Comparison of ENCODE assay signal across 8 cellular contexts in the genomic region with DNA sequence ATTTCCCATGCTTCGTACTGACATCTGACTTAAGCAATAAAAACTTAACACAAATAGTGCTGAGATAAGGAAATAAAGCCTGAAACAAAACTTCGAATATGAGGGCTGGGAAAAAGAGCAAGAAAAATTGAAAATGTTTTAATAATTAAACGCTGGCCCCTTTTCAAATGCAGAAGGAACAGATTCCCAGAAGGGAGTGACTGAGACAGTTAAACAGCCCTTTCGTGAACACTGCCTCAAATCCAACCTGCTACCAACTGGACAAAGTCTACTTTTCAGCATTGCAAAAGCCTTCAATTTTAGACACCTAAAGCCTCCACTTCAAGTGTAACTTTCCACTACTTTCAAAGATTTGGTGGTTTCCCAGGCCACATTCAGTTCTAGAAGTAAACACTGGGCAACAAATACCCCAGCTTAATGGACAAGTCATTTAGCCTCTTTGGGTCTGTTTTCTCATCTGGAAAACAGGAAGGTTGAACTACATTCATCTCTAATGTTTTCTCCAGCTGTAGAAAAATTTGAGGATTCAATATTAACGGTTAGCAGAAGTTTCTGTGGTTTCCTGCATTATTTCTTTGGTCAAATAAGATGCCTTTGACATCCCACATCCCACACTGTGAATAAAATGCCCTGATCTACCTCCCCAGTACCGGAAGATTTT. TPM values are rescaled to one million over a fixed set of nuclear protein-coding genes. Genes with fewer than 3 reads are reported as not detected.
DNase-seq lines count a peak whose midpoint lies in the region; ATAC-seq and TF ChIP-seq lines count a peak whose summit lies in the region.

No MANE protein-coding gene starts in this region.

- TF ChIP-seq CTCF in VCaP (conservative IDR thresholded peaks at IDR 0.05), result no peak

- no peak for DNase-seq in Right ventricle myocardium superior
- no peak for DNase-seq in right cardiac atrium
- DNase-seq in left colon, result no peak
- no peak for DNase-seq in NCI-H748 (lab: John Stamatoyannopoulos, UW; ENCODE audit: unreplicated experiment)
- DNase-seq in NCI-H2171 (lab: John Stamatoyannopoulos, UW), result no peak

- H3K27me3 ChIP-seq in right cardiac atrium (ENCODE audit: control insufficient read depth, insufficient read depth), result no peaks in the 10 kb centered on the region

- ATAC-seq in Right ventricle myocardium superior (ENCODE audit: poor library complexity), result peak; percentile 29
- no peak for ATAC-seq in right cardiac atrium
- peak; percentile 63 for ATAC-seq in left colon
- no peak for ATAC-seq in HG02870 (IDR thresholded peaks at IDR 0.05; ENCODE audit: unreplicated experiment)
- ATAC-seq in HG02678 (IDR thresholded peaks at IDR 0.05; ENCODE audit: unreplicated experiment), result no peak

- H3K27ac ChIP-seq in right cardiac atrium (ENCODE audit: low read length), result no peak overlapping the region
- H3K27ac ChIP-seq in VCaP, result peak overlapping the region; percentile 91

- WGBS in right cardiac atrium, result 37% methylated on average over 6 of the region's 6 CpGs

- intact Hi-C loops in Right ventricle myocardium superior (cut with DNase I) (no loop called here), right cardiac atrium (cut with DNase I) (no loop called here), left colon (cut with DNase I, micrococcal nuclease) (no loop called here)

- H3K4me3 ChIP-seq in right cardiac atrium (ENCODE audit: low read length), result no peak overlapping the region

- H3K4me1 ChIP-seq in right cardiac atrium (ENCODE audit: control insufficient read depth, insufficient read depth, low read length), result no peaks in the 10 kb centered on the region

- H3K9me3 ChIP-seq in right cardiac atrium (ENCODE audit: control insufficient read depth, low read length), result no peaks in the 10 kb centered on the region

RNA-seq across cellular contexts. Expression of a gene that starts 11.8 kb away (rescaled TPM):
- 10.5 TPM for total RNA-seq in Right ventricle myocardium superior
- total RNA-seq in right cardiac atrium, result 10 to 100 TPM; 17.2 to 20.0 (median 18.4) TPM
- polyA plus RNA-seq in right cardiac atrium, result 5.7 TPM
- total RNA-seq in left colon, result 10 to 100 TPM; 53.4 to 60.8 TPM

Comparison
In these comparisons a context has a peak if more than half of its experiments do, and no peak if none do; other contexts are left out.
1. ATAC-seq: peak in Right ventricle myocardium superior (single experiment) and left colon (single experiment); none in right cardiac atrium (0 of 2), HG02870 (single experiment) and HG02678 (single experiment).